ENCODE assay signal across 8 cellular contexts in genomic region chr15:63473749-63473998, GRCh38. TPM values are rescaled to one million over a fixed set of nuclear protein-coding genes. Genes with fewer than 3 reads are reported as not detected.
DNase-seq lines count a peak whose midpoint lies in the region; ATAC-seq and TF ChIP-seq lines count a peak whose summit lies in the region.
"Had no signal": no experiment of that assay in that cellular context is flagged by ENCODE, and none has a peak within 500 bp of the region (broad histone marks: within the 10 kb centered on the region; RNA-seq: fewer than 3 reads in every experiment).

No MANE protein-coding gene starts in this region.

- H3K4me3 ChIP-seq in brain microvascular endothelial cell (ENCODE audit: low read depth, low read length) (no peak overlapping the region), H7 (ENCODE audit: insufficient read depth, low read depth, low read length) (no peak overlapping the region), left ventricle myocardium inferior (no peak overlapping the region)

- no peaks in the 10 kb centered on the region for H3K27me3 ChIP-seq in brain microvascular endothelial cell (replicated peaks)
- no peaks in the 10 kb centered on the region for H3K27me3 ChIP-seq in H7 (ENCODE audit: control insufficient read depth, insufficient read depth, low read length)
- no peaks in the 10 kb centered on the region for H3K27me3 ChIP-seq in left ventricle myocardium inferior (ENCODE audit: low read depth)

- ATAC-seq in GM19025 (IDR thresholded peaks at IDR 0.05; ENCODE audit: low read depth, unreplicated experiment) (peak; percentile 6), HG02884 (IDR thresholded peaks at IDR 0.05; ENCODE audit: unreplicated experiment) (peak; percentile 8), HG03097 (IDR thresholded peaks at IDR 0.05; ENCODE audit: low FRiP score, unreplicated experiment) (no peak)
- peak; percentile 3 for ATAC-seq in stimulated activated naive CD8-positive, alpha-beta T cell treated with anti-CD3 and anti-CD28 coated beads, Interleukin-15, Interleukin-2, amounts not matched to agents 100 U/mL and 50 U/mL, for 24 hours

- H3K9me3 ChIP-seq in left ventricle myocardium inferior (replicated peaks) = no peaks in the 10 kb centered on the region

- in situ Hi-C loops in brain microvascular endothelial cell (cut with HindIII; ENCODE audit: low pct_ligation_motif_present, low sequenced_read_pairs) = no loop called here

- no peak for DNase-seq in brain microvascular endothelial cell
- DNase-seq in stimulated activated naive CD8-positive, alpha-beta T cell treated with anti-CD3 and anti-CD28 coated beads, Interleukin-15, Interleukin-2, amounts not matched to agents 100 U/mL and 50 U/mL, for 24 hours = no peak
- no peak for DNase-seq in H7
- no peak for DNase-seq in left ventricle myocardium inferior
- DNase-seq: erythroblast had no signal

- H3K27ac ChIP-seq in brain microvascular endothelial cell (peak overlapping the region; percentile 14), left ventricle myocardium inferior (replicated peaks) (no peak overlapping the region)

- H3K36me3 ChIP-seq in brain microvascular endothelial cell (replicated peaks) (no peaks in the 10 kb centered on the region), H7 (replicated peaks; ENCODE audit: control insufficient read depth, insufficient read depth, low read length) (no peaks in the 10 kb centered on the region), left ventricle myocardium inferior (no peaks in the 10 kb centered on the region)

- TF ChIP-seq CTCF in brain microvascular endothelial cell (IDR thresholded peaks at IDR 0.05; ENCODE audit: low read depth, low read length, missing control alignments) (no peak), left ventricle myocardium inferior (IDR thresholded peaks at IDR 0.05; ENCODE audit: borderline replicate concordance) (no peak)

- intact Hi-C loops in left ventricle myocardium inferior (cut with micrococcal nuclease) = no loop called here

- peaks cover 5% of the 10 kb centered on the region for H3K4me1 ChIP-seq in left ventricle myocardium inferior

RNA-seq across cellular contexts. Expression of gene USP3, which starts 30.7 kb away (rescaled TPM):
- 30.0 and 50.8 TPM in 2 replicates for total RNA-seq in H7 (2014; rRNA removed; shearing (Covaris generic))
- total RNA-seq in left ventricle myocardium inferior = 17.2 TPM
